ENCODE assay signal across 1 cellular context in the genomic region with DNA sequence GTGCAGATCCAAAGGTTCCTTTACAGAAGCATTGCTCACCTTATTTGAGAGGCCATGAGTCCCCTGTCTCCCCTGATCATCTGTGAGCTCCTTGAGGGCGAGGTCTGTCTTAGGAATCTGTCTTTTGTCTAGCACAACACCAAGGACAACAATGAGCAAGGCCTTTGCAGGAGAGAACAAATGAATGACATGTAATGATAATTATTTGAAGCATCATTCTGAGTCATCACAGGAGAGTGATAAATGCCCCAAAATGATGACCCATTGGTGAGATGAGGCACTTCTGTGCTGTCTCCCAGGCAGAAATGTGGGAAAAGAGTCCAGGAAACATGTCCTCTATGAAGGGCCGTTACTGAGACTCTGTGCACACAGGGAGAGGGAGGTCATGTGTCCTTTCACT.
TF ChIP-seq lines count a peak whose summit lies in the region.

No MANE protein-coding gene starts in this region.

TF ChIP-seq in K562, 482 proteins besides CTCF, POLR2A, EP300 and RAD21 (continued from another document):
- TF ChIP-seq, protein P1, sequence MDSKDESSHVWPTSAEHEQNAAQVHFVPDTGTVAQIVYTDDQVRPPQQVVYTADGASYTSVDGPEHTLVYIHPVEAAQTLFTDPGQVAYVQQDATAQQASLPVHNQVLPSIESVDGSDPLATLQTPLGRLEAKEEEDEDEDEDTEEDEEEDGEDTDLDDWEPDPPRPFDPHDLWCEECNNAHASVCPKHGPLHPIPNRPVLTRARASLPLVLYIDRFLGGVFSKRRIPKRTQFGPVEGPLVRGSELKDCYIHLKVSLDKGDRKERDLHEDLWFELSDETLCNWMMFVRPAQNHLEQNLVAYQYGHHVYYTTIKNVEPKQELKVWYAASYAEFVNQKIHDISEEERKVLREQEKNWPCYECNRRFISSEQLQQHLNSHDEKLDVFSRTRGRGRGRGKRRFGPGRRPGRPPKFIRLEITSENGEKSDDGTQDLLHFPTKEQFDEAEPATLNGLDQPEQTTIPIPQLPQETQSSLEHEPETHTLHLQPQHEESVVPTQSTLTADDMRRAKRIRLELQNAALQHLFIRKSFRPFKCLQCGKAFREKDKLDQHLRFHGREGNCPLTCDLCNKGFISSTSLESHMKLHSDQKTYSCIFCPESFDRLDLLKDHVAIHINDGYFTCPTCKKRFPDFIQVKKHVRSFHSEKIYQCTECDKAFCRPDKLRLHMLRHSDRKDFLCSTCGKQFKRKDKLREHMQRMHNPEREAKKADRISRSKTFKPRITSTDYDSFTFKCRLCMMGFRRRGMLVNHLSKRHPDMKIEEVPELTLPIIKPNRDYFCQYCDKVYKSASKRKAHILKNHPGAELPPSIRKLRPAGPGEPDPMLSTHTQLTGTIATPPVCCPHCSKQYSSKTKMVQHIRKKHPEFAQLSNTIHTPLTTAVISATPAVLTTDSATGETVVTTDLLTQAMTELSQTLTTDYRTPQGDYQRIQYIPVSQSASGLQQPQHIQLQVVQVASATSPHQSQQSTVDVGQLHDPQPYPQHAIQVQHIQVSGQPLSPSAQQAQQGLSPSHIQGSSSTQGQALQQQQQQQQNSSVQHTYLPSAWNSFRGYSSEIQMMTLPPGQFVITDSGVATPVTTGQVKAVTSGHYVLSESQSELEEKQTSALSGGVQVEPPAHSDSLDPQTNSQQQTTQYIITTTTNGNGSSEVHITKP (IDR thresholded peaks at IDR 0.05; ENCODE audit: partially characterized antibody), result no peak
- TF ChIP-seq TSC22D4 (tag; IDR thresholded peaks at IDR 0.05), result no peak
